ENCODE assay signal across 2 cellular contexts in the genomic region with DNA sequence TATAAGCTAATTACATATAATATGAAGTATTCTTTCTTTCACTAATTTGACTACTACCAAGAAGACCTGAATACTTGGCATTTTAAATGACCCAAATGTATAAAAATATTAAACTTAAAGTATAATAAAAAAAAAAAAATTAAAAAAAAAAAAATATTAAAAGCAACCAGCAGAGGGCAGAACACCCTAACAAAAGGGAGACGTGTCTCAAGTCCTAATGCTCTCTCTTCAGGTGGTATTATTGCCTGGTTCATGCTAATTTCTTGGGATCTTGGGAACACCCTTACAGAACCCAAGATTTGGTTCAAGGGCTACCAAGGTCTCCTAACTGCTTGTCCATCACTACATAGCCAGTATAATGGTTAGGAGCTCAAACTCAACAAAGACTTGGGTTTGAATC.
A peak's percentile ranks its signal among the peaks of the same experiment; 100 is the strongest.
TF ChIP-seq lines count a peak whose summit lies in the region.

No MANE protein-coding gene starts in this region.

TF ChIP-seq in IMR-90, 13 proteins besides CTCF, POLR2A, EP300 and RAD21:
- TF ChIP-seq CHD1 (IDR thresholded peaks at IDR 0.05; ENCODE audit: low read depth, low read length) = no peak
- peak; percentile 34; the same call in 1 of the 2 replicates for TF ChIP-seq SMC3 (IDR thresholded peaks at IDR 0.05; ENCODE audit: low read depth, low read length)
- TF ChIP-seq MAFK (IDR thresholded peaks at IDR 0.05; ENCODE audit: low read depth, low read length) = no peak

TF ChIP-seq in K562, 482 proteins besides CTCF, POLR2A, EP300 and RAD21:
- TF ChIP-seq SIX5 (IDR thresholded peaks at IDR 0.05; ENCODE audit: borderline replicate concordance in 1 of 2, insufficient read depth in 1 of 2, low read depth in 1 of 2, low read length in 2 of 2) (no peak), ZNF384 (IDR thresholded peaks at IDR 0.05; ENCODE audit: low read depth, low read length) (peak; percentile 73), SNAPC5 (CRISPR knock-in tag; IDR thresholded peaks at IDR 0.05) (no peak), KDM4B (IDR thresholded peaks at IDR 0.05; ENCODE audit: borderline replicate concordance in 2 of 2, low read depth in 1 of 2) (no peak), HNRNPL (IDR thresholded peaks at IDR 0.05; ENCODE audit: low read depth, low read length) (no peak), SMC3 (conservative IDR thresholded peaks at IDR 0.05; ENCODE audit: insufficient read depth, low read depth, low read length) (0 out of 2 replicates have a peak, but pooled peaks have one; percentile 34), RFX7 (CRISPR knock-in tag; IDR thresholded peaks at IDR 0.05) (no peak), STAT5A (IDR thresholded peaks at IDR 0.05; ENCODE audit: borderline replicate concordance, low read length) (no peak), GATA2 (CRISPR knock-in tag; IDR thresholded peaks at IDR 0.05) (no peak)
